ENCODE assay signal across 14 cellular contexts in the genomic region with DNA sequence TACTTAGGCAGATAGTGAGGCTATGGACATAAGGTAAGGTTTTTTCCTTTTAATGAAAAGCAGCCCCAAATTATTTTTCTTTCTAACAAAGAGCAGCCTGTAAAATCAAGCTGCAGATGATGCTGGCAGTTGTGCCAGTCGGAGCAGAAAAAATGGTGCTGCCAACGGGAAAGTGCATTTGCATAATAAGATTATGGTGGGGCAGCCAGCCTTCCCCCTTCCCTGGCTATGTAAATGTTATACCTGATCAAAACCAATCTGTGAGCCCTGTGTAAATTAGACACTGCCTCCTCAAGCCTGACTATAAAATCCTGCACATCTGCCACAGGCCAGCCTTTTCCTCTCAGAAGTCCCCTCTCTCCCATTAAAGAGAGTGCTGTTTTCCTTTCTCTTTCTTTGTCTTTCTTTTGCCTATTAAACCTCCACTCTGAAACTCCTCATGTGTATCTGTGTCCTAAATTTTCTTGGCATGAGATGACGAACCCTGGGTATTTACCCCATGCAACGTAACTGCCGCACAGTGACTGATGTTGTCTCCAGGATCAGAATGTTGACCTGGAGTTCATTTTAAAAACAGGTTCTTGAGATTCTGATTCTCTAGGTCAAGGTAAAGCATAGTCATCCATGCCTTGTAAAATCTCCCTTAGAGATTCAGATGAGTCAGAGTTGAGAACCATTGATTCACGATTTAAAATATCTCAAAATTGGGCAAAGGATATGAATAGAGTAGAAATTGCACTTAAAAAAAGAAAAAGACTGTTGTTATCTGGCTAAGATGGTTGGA.
DNase-seq lines count a peak whose midpoint lies in the region; ATAC-seq and TF ChIP-seq lines count a peak whose summit lies in the region.
"Had no signal": no experiment of that assay in that cellular context is flagged by ENCODE, and none has a peak within 500 bp of the region (broad histone marks: within the 10 kb centered on the region; RNA-seq: fewer than 3 reads in every experiment).

No MANE protein-coding gene starts in this region.

- DNase-seq in Karpas-422 (peak; percentile 44), NCI-H2171 (lab: John Stamatoyannopoulos, UW) (peak; percentile 71), WERI-Rb-1 (peak; percentile 47), pons (ENCODE audit: low spot score) (peak; percentile 19), NCI-H2029 (lab: John Stamatoyannopoulos, UW) (no peak)
- DNase-seq: activated CD8-positive, alpha-beta memory T cell treated with anti-CD3 and anti-CD28 coated beads for 24 hours; activated T-cell treated with anti-CD3 and anti-CD28 coated beads, Interleukin-2, amount 50 U/mL, for 24 hours; HCEC 1CT; NCI-H69; SHP77 treated with DMSO at 0.1 percent for 48 hours; T-cell had no signal

- no peak overlapping the region for H3K9ac ChIP-seq in Karpas-422 (ENCODE audit: low read length)

- H2AFZ ChIP-seq in Karpas-422 (ENCODE audit: low read length), result no peak overlapping the region

- H3K9me3 ChIP-seq in Karpas-422 (ENCODE audit: low read length) (no peaks in the 10 kb centered on the region), WERI-Rb-1 (ENCODE audit: severe bottlenecking) (no peaks in the 10 kb centered on the region)

- no peak overlapping the region for H3K4me3 ChIP-seq in Karpas-422 (ENCODE audit: low read length)
- H3K4me3 ChIP-seq in WERI-Rb-1 (ENCODE audit: low read depth, low read length), result no peak overlapping the region
- H3K4me3 ChIP-seq: coronary artery had no signal

- ATAC-seq in GM21381 (IDR thresholded peaks at IDR 0.05; ENCODE audit: unreplicated experiment) (no peak), HG02571 (IDR thresholded peaks at IDR 0.05; ENCODE audit: unreplicated experiment) (no peak)
- ATAC-seq: T-cell had no signal

- H3K9me2 ChIP-seq in Karpas-422 (replicated peaks; ENCODE audit: insufficient read depth, low read length), result no peaks in the 10 kb centered on the region

- no peak overlapping the region for H3K4me2 ChIP-seq in Karpas-422 (ENCODE audit: low read depth, low read length, poor library complexity, severe bottlenecking)

- H3K27ac ChIP-seq in Karpas-422 (ENCODE audit: low read length) (no peak overlapping the region), WERI-Rb-1 (peak overlapping the region; percentile 11; the same call in 1 of the 2 replicates)
- H3K27ac ChIP-seq: coronary artery had no signal

- no peaks in the 10 kb centered on the region for H3K79me2 ChIP-seq in Karpas-422 (ENCODE audit: low read length)

- no peak for TF ChIP-seq CTCF in WERI-Rb-1 (IDR thresholded peaks at IDR 0.05; ENCODE audit: low read depth, low read length)

- H4K20me1 ChIP-seq in Karpas-422 (ENCODE audit: insufficient read depth, low read depth, low read length), result no peaks in the 10 kb centered on the region

- H3K36me3 ChIP-seq in Karpas-422 (ENCODE audit: insufficient read depth, low read length) (no peaks in the 10 kb centered on the region), WERI-Rb-1 (no peaks in the 10 kb centered on the region)

- H3K4me1 ChIP-seq in Karpas-422 (ENCODE audit: low read length), result peaks cover 7% of the 10 kb centered on the region

- H3K27me3 ChIP-seq in Karpas-422 (ENCODE audit: low read length), result no peaks in the 10 kb centered on the region
- H3K27me3 ChIP-seq in WERI-Rb-1 (ENCODE audit: insufficient read depth, low read depth, severe bottlenecking), result no peaks in the 10 kb centered on the region
